Comparison of ENCODE assay signal across 1 cellular context in the genomic region with DNA sequence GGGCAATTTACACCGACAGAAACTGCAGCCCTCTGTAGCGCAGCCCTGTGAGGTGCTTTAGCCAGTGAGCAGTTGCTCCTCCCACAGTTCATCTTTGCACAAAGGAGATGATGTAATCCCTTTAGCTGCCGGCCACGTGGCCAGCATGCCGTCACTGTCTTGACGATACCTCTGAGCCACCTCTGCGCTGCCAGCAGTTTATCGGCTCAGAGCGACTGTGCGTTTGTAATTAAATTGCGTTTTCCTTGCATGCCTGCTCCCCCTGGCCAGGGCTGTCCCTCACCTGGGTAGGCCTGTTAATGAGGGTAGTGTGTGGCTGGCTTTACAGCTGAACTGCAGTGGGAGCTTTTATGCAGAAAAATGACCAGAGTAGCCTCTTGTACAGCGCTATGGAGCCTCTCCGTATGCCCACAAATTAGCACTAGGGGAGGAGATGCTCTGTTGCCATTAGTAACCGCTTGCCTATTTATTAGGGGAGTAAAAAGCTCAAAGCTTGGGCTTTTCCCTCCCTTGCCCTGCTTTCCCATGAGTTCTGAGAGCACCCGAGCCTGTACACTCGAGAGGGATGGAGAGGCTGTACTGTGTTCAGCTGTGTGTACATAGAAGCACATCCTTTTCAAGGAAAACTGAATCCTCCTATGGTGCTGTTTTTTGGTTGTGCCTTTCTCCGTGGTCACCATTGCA.
TF ChIP-seq lines count a peak whose summit lies in the region.

No MANE protein-coding gene starts in this region.

TF ChIP-seq in K562, 482 proteins besides CTCF, POLR2A, EP300 and RAD21 (continued from another document):
- TF ChIP-seq, protein P1, sequence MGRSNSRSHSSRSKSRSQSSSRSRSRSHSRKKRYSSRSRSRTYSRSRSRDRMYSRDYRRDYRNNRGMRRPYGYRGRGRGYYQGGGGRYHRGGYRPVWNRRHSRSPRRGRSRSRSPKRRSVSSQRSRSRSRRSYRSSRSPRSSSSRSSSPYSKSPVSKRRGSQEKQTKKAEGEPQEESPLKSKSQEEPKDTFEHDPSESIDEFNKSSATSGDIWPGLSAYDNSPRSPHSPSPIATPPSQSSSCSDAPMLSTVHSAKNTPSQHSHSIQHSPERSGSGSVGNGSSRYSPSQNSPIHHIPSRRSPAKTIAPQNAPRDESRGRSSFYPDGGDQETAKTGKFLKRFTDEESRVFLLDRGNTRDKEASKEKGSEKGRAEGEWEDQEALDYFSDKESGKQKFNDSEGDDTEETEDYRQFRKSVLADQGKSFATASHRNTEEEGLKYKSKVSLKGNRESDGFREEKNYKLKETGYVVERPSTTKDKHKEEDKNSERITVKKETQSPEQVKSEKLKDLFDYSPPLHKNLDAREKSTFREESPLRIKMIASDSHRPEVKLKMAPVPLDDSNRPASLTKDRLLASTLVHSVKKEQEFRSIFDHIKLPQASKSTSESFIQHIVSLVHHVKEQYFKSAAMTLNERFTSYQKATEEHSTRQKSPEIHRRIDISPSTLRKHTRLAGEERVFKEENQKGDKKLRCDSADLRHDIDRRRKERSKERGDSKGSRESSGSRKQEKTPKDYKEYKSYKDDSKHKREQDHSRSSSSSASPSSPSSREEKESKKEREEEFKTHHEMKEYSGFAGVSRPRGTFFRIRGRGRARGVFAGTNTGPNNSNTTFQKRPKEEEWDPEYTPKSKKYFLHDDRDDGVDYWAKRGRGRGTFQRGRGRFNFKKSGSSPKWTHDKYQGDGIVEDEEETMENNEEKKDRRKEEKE (IDR thresholded peaks at IDR 0.05; ENCODE audit: borderline replicate concordance in 1 of 2, control insufficient read depth in 1 of 2, low read depth in 2 of 2, low read length in 1 of 2): no peak
- TF ChIP-seq, protein P2, sequence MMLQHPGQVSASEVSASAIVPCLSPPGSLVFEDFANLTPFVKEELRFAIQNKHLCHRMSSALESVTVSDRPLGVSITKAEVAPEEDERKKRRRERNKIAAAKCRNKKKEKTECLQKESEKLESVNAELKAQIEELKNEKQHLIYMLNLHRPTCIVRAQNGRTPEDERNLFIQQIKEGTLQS (IDR thresholded peaks at IDR 0.05): peak; percentile 95
- TF ChIP-seq, protein P2 (CRISPR knock-in tag; conservative IDR thresholded peaks at IDR 0.05): peak; percentile 95
- TF ChIP-seq MXI1 (IDR thresholded peaks at IDR 0.05; ENCODE audit: low read depth, low read length) (no peak), PHF20 (IDR thresholded peaks at IDR 0.05; ENCODE audit: partially characterized antibody) (no peak), MTA1 (IDR thresholded peaks at IDR 0.05; ENCODE audit: borderline replicate concordance) (no peak), CBX3 (IDR thresholded peaks at IDR 0.05; ENCODE audit: borderline replicate concordance in 1 of 2, low read length in 2 of 2) (peak in 1 of 2 experiments; percentile 66; a peak in 1 of 3 replicates), HDAC3 (IDR thresholded peaks at IDR 0.05; ENCODE audit: borderline replicate concordance, partially characterized antibody) (no peak), ETS2 (tag; IDR thresholded peaks at IDR 0.05; ENCODE audit: borderline replicate concordance, poor library complexity, severe bottlenecking) (no peak), MAZ (CRISPR knock-in tag; conservative IDR thresholded peaks at IDR 0.05 in 1 of 2, IDR thresholded peaks at IDR 0.05 in 1 of 2) (peak in 1 of 2 experiments; percentile 59; a peak in 1 of 4 replicates), FOXA1 (IDR thresholded peaks at IDR 0.05; ENCODE audit: borderline replicate concordance) (no peak), ETV1 (tag; conservative IDR thresholded peaks at IDR 0.05; ENCODE audit: low read depth) (no peak; the same call in 1 of the 2 replicates), NELFE (IDR thresholded peaks at IDR 0.05; ENCODE audit: insufficient read depth, insufficient read length) (no peak), RBFOX2 (IDR thresholded peaks at IDR 0.05; ENCODE audit: low read depth, low read length) (peak; percentile 30; the same call in 1 of the 2 replicates), ZNF75A (CRISPR knock-in tag; IDR thresholded peaks at IDR 0.05) (no peak), ZSCAN29 (IDR thresholded peaks at IDR 0.05) (no peak), SOX6 (IDR thresholded peaks at IDR 0.05) (0 out of 2 replicates have a peak, but pooled peaks have one; percentile 25), JUN (IDR thresholded peaks at IDR 0.05; ENCODE audit: borderline replicate concordance, low read depth, low read length) (peak; percentile 91), JUN (CRISPR knock-in tag; IDR thresholded peaks at IDR 0.05; ENCODE audit: borderline replicate concordance) (peak; percentile 38; the same call in 1 of the 2 replicates), PML (IDR thresholded peaks at IDR 0.05; ENCODE audit: low read length) (no peak), ETV6 (IDR thresholded peaks at IDR 0.05; ENCODE audit: borderline replicate concordance in 1 of 2, low read depth in 2 of 2, low read length in 1 of 2) (no peak), ETV6 (CRISPR knock-in tag; IDR thresholded peaks at IDR 0.05; ENCODE audit: borderline replicate concordance) (no peak), ZNF586 (CRISPR knock-in tag; conservative IDR thresholded peaks at IDR 0.05) (no peak), ZSCAN32 (CRISPR knock-in tag; IDR thresholded peaks at IDR 0.05) (no peak), LCOR (CRISPR knock-in tag; IDR thresholded peaks at IDR 0.05) (0 out of 2 replicates have a peak, but pooled peaks have one; percentile 52), ZKSCAN3 (CRISPR knock-in tag; IDR thresholded peaks at IDR 0.05) (no peak), DNMT1 (IDR thresholded peaks at IDR 0.05) (no peak), ZNF165 (CRISPR knock-in tag; IDR thresholded peaks at IDR 0.05; ENCODE audit: borderline replicate concordance) (no peak)
- TF ChIP-seq, protein P3, sequence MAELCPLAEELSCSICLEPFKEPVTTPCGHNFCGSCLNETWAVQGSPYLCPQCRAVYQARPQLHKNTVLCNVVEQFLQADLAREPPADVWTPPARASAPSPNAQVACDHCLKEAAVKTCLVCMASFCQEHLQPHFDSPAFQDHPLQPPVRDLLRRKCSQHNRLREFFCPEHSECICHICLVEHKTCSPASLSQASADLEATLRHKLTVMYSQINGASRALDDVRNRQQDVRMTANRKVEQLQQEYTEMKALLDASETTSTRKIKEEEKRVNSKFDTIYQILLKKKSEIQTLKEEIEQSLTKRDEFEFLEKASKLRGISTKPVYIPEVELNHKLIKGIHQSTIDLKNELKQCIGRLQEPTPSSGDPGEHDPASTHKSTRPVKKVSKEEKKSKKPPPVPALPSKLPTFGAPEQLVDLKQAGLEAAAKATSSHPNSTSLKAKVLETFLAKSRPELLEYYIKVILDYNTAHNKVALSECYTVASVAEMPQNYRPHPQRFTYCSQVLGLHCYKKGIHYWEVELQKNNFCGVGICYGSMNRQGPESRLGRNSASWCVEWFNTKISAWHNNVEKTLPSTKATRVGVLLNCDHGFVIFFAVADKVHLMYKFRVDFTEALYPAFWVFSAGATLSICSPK (IDR thresholded peaks at IDR 0.05; ENCODE audit: borderline replicate concordance): no peak
- TF ChIP-seq, protein P4, sequence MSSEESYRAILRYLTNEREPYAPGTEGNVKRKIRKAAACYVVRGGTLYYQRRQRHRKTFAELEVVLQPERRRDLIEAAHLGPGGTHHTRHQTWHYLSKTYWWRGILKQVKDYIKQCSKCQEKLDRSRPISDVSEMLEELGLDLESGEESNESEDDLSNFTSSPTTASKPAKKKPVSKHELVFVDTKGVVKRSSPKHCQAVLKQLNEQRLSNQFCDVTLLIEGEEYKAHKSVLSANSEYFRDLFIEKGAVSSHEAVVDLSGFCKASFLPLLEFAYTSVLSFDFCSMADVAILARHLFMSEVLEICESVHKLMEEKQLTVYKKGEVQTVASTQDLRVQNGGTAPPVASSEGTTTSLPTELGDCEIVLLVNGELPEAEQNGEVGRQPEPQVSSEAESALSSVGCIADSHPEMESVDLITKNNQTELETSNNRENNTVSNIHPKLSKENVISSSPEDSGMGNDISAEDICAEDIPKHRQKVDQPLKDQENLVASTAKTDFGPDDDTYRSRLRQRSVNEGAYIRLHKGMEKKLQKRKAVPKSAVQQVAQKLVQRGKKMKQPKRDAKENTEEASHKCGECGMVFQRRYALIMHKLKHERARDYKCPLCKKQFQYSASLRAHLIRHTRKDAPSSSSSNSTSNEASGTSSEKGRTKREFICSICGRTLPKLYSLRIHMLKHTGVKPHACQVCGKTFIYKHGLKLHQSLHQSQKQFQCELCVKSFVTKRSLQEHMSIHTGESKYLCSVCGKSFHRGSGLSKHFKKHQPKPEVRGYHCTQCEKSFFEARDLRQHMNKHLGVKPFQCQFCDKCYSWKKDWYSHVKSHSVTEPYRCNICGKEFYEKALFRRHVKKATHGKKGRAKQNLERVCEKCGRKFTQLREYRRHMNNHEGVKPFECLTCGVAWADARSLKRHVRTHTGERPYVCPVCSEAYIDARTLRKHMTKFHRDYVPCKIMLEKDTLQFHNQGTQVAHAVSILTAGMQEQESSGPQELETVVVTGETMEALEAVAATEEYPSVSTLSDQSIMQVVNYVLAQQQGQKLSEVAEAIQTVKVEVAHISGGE (CRISPR knock-in tag; IDR thresholded peaks at IDR 0.05): no peak
- TF ChIP-seq, protein P5, sequence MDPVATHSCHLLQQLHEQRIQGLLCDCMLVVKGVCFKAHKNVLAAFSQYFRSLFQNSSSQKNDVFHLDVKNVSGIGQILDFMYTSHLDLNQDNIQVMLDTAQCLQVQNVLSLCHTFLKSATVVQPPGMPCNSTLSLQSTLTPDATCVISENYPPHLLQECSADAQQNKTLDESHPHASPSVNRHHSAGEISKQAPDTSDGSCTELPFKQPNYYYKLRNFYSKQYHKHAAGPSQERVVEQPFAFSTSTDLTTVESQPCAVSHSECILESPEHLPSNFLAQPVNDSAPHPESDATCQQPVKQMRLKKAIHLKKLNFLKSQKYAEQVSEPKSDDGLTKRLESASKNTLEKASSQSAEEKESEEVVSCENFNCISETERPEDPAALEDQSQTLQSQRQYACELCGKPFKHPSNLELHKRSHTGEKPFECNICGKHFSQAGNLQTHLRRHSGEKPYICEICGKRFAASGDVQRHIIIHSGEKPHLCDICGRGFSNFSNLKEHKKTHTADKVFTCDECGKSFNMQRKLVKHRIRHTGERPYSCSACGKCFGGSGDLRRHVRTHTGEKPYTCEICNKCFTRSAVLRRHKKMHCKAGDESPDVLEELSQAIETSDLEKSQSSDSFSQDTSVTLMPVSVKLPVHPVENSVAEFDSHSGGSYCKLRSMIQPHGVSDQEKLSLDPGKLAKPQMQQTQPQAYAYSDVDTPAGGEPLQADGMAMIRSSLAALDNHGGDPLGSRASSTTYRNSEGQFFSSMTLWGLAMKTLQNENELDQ (CRISPR knock-in tag; IDR thresholded peaks at IDR 0.05; ENCODE audit: borderline replicate concordance): no peak
- TF ChIP-seq, protein P6, sequence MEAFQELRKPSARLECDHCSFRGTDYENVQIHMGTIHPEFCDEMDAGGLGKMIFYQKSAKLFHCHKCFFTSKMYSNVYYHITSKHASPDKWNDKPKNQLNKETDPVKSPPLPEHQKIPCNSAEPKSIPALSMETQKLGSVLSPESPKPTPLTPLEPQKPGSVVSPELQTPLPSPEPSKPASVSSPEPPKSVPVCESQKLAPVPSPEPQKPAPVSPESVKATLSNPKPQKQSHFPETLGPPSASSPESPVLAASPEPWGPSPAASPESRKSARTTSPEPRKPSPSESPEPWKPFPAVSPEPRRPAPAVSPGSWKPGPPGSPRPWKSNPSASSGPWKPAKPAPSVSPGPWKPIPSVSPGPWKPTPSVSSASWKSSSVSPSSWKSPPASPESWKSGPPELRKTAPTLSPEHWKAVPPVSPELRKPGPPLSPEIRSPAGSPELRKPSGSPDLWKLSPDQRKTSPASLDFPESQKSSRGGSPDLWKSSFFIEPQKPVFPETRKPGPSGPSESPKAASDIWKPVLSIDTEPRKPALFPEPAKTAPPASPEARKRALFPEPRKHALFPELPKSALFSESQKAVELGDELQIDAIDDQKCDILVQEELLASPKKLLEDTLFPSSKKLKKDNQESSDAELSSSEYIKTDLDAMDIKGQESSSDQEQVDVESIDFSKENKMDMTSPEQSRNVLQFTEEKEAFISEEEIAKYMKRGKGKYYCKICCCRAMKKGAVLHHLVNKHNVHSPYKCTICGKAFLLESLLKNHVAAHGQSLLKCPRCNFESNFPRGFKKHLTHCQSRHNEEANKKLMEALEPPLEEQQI (IDR thresholded peaks at IDR 0.05): no peak
- TF ChIP-seq, protein P7, sequence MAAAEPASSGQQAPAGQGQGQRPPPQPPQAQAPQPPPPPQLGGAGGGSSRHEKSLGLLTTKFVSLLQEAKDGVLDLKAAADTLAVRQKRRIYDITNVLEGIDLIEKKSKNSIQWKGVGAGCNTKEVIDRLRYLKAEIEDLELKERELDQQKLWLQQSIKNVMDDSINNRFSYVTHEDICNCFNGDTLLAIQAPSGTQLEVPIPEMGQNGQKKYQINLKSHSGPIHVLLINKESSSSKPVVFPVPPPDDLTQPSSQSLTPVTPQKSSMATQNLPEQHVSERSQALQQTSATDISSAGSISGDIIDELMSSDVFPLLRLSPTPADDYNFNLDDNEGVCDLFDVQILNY (CRISPR knock-in tag; IDR thresholded peaks at IDR 0.05): no peak
